ENCODE assay signal across 10 cellular contexts in the genomic region with DNA sequence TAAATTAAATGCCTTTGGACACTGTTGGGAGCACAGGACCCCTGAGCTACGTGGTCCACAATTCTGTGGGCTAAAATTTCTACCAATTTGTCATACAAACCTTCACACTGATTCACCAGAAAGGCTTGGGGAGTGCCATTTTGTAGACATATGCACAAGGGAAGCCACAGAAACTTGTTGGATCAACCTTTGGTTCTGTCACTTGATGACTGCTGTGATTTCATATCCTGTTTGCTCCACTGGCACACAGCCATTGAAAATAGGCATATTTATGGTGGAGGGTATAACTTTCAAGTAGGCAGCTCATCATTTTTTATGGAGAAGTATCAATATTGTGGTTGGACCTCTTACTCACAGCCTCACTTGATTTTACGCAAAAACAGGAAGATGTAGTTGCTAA.
"Had no signal": no experiment of that assay in that cellular context is flagged by ENCODE, and none has a peak within 500 bp of the region (broad histone marks: within the 10 kb centered on the region; RNA-seq: fewer than 3 reads in every experiment).

No MANE protein-coding gene starts in this region.

- H3K4me1 ChIP-seq: psoas muscle, upper lobe of right lung had no signal

- H3K27ac ChIP-seq: psoas muscle, upper lobe of right lung had no signal

- ATAC-seq: psoas muscle, sciatic nerve, T-cell, upper lobe of right lung had no signal

- H3K9me3 Mint-ChIP-seq: activated naive CD4-positive, alpha-beta T cell treated with anti-CD3 and anti-CD28 coated beads, Interleukin-2, amount 50 U/mL, for 24 hours; stimulated activated naive CD8-positive, alpha-beta T cell treated with anti-CD3 and anti-CD28 coated beads, Interleukin-15, Interleukin-2, amounts not matched to agents 100 ng/mL and 50 ng/mL, for 24 hours; T-cell had no signal

- H3K4me3 Mint-ChIP-seq: activated naive CD4-positive, alpha-beta T cell treated with anti-CD3 and anti-CD28 coated beads, Interleukin-2, amount 50 U/mL, for 24 hours; stimulated activated naive CD8-positive, alpha-beta T cell treated with anti-CD3 and anti-CD28 coated beads, Interleukin-15, Interleukin-2, amounts not matched to agents 100 ng/mL and 50 ng/mL, for 24 hours; T-cell had no signal

- H3K27me3 ChIP-seq: upper lobe of right lung had no signal

- H3K27ac Mint-ChIP-seq: activated naive CD4-positive, alpha-beta T cell treated with anti-CD3 and anti-CD28 coated beads, Interleukin-2, amount 50 U/mL, for 24 hours; stimulated activated naive CD8-positive, alpha-beta T cell treated with anti-CD3 and anti-CD28 coated beads, Interleukin-15, Interleukin-2, amounts not matched to agents 100 ng/mL and 50 ng/mL, for 24 hours; T-cell had no signal

- H3K4me3 ChIP-seq: psoas muscle, upper lobe of right lung had no signal

- H3K27me3 Mint-ChIP-seq: activated naive CD4-positive, alpha-beta T cell treated with anti-CD3 and anti-CD28 coated beads, Interleukin-2, amount 50 U/mL, for 24 hours; stimulated activated naive CD8-positive, alpha-beta T cell treated with anti-CD3 and anti-CD28 coated beads, Interleukin-15, Interleukin-2, amounts not matched to agents 100 ng/mL and 50 ng/mL, for 24 hours; T-cell had no signal

- DNase-seq: amygdala; hippocampal formation; psoas muscle; stimulated activated CD4-positive, alpha-beta T cell treated with anti-CD3 and anti-CD28 coated beads, Interleukin-2, amount 100 ng/mL, for 24 hours; T-cell; T1000; upper lobe of right lung had no signal

- H3K9me3 ChIP-seq: psoas muscle, upper lobe of right lung had no signal
